Comparison of ENCODE assay signal across 17 cellular contexts in the genomic region with DNA sequence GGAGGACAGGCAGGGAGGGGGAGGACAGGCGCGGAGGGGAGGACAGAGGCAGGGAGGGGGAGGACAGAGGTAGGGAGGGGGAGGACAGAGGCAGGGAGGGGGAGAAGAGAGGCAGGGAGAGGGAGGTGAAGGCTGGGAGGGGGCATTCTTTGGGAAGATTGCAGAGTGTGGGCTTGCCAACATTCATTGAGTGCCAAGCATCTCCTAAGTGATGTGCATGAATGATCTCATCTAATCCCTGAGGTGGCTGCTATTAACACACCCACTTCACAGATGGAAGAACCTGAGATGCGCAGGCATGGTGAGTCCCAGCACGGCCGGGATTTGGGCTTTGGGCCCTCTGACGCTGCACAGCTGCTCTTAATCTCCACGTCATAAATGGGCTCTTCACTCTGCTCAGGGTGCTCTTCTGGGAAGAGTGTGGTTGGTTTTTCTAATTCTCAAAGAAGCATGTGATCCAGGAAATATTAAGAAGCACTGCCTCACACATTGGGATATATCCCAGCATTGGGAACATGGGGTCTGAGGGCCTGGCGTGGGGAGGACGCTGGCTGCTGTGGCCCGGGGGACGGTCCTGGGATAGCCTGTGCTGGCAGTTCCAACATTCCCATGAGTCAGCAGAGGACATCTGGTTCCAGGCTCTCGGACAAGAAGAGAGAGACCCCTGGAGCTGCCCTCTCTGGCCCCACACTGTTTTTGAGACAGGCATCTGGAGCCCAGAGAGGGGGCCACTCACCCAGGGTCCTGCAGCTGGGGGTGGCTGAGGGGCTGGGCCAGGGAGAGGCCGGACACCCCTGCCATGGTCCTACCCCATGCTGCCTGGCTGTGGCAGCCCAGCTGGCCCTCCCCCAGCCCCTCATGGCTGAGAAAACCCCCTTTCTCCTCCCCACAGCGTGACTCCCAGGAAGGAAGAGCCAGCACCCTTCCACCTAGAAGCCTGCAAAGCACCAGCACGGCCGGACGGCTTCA. TPM values are rescaled to one million over a fixed set of nuclear protein-coding genes. Genes with fewer than 3 reads are reported as not detected.
DNase-seq lines count a peak whose midpoint lies in the region; ATAC-seq and TF ChIP-seq lines count a peak whose summit lies in the region.
"Had no signal": no experiment of that assay in that cellular context is flagged by ENCODE, and none has a peak within 500 bp of the region (broad histone marks: within the 10 kb centered on the region; RNA-seq: fewer than 3 reads in every experiment).

No MANE protein-coding gene starts in this region.

- H3K9ac ChIP-seq in liver (ENCODE audit: low read depth in 1 of 2, low read length in 2 of 2), result no peak overlapping the region

- no peak for ATAC-seq in stimulated activated naive CD8-positive, alpha-beta T cell treated with anti-CD3 and anti-CD28 coated beads, Interleukin-15, amount 100 ng/mL, for 72 hours
- ATAC-seq: activated T-cell treated with anti-CD3 and anti-CD28 coated beads, Interleukin-2, amount 50 U/mL, for 4 hours; lower lobe of right lung had no signal

- TF ChIP-seq EP300 in suprapubic skin (IDR thresholded peaks at IDR 0.05), result no peak

- in situ Hi-C loops in G401 (cut with HindIII; ENCODE audit: low sequenced_read_pairs), result no loop called here

- WGBS in esophagus squamous epithelium, 2 donors, result 74 to 82% methylated on average over 9 to 11 of the region's 17 CpGs
- 86% methylated on average over 17 of the region's 17 CpGs for WGBS in liver
- 74% methylated on average over 16 of the region's 17 CpGs for WGBS in suprapubic skin

- H3K4me1 Mint-ChIP-seq in stimulated activated naive CD8-positive, alpha-beta T cell treated with anti-CD3 and anti-CD28 coated beads, Interleukin-15, amount 100 ng/mL, for 72 hours, result no peaks in the 10 kb centered on the region
- H3K4me1 Mint-ChIP-seq: naive B cell had no signal

- DNase-seq in NCI-H82 (lab: John Stamatoyannopoulos, UW) (peak; percentile 53), NCI-H82 treated with DMSO at 0.1 percent for 48 hours (lab: John Stamatoyannopoulos, UW; ENCODE audit: unreplicated experiment) (no peak), esophagus squamous epithelium (lab: John Stamatoyannopoulos, UW) (no peak), suprapubic skin (ENCODE audit: low spot score in 2 of 2) (peak; percentile 71 to 86), OCI-M2 (lab: John Stamatoyannopoulos, UW; ENCODE audit: unreplicated experiment) (no peak), G401 (ENCODE audit: low spot score) (no peak)
- no peak for DNase-seq in stimulated activated naive CD8-positive, alpha-beta T cell treated with anti-CD3 and anti-CD28 coated beads, Interleukin-15, amount 100 ng/mL, for 72 hours
- DNase-seq: 8988T; activated CD4-positive, alpha-beta T cell treated with anti-CD3 and anti-CD28 coated beads, Interleukin-2, amount 50 U/mL, for 48 hours; activated T-cell treated with anti-CD3 and anti-CD28 coated beads, Interleukin-2, amount 50 U/mL, for 4 hours; EL; GOT3; lower lobe of right lung; naive B cell; stimulated activated CD4-positive, alpha-beta T cell treated with anti-CD3 and anti-CD28 coated beads, Interleukin-2, amount 100 ng/mL, for 24 hours had no signal

- no peak for TF ChIP-seq RAD21 in liver (IDR thresholded peaks at IDR 0.05)

- no peak for TF ChIP-seq CTCF in esophagus squamous epithelium (IDR thresholded peaks at IDR 0.05)
- TF ChIP-seq CTCF in liver (IDR thresholded peaks at IDR 0.05; ENCODE audit: low read depth, low read length, missing input control), result no peak
- TF ChIP-seq CTCF in suprapubic skin (IDR thresholded peaks at IDR 0.05), result no peak

- peak overlapping the region in 3 of 4 donors; percentile 1 to 65 (median 21) for H3K27ac ChIP-seq in esophagus squamous epithelium
- H3K27ac ChIP-seq in liver (ENCODE audit: low read depth in 1 of 2, low read length in 2 of 2), result no peak overlapping the region
- peak overlapping the region; percentile 60 for H3K27ac ChIP-seq in suprapubic skin
- H3K27ac ChIP-seq: lower lobe of right lung had no signal

- H3K27me3 ChIP-seq in esophagus squamous epithelium (peaks cover 0 to 38% (median 0%) of the 10 kb centered on the region in 4 donors), liver (ENCODE audit: control insufficient read depth in 4 of 4, insufficient read depth in 4 of 4, low read length in 3 of 4) (no peaks in the 10 kb centered on the region), suprapubic skin (no peaks in the 10 kb centered on the region)
- H3K27me3 ChIP-seq: adrenal gland had no signal

- H3K4me3 Mint-ChIP-seq in stimulated activated naive CD8-positive, alpha-beta T cell treated with anti-CD3 and anti-CD28 coated beads, Interleukin-15, amount 100 ng/mL, for 72 hours, result no peak overlapping the region
- H3K4me3 Mint-ChIP-seq: activated T-cell treated with anti-CD3 and anti-CD28 coated beads, Interleukin-2, amount 50 U/mL, for 4 hours; naive B cell had no signal

- intact Hi-C loops in esophagus squamous epithelium (cut with DNase I), result no loop called here

- peaks cover 0 to 8% of the 10 kb centered on the region in 2 donors for H3K9me3 Mint-ChIP-seq in stimulated activated naive CD8-positive, alpha-beta T cell treated with anti-CD3 and anti-CD28 coated beads, Interleukin-15, amount 100 ng/mL, for 72 hours

- H3K4me3 ChIP-seq in esophagus squamous epithelium (no peak overlapping the region), liver (ENCODE audit: low read depth in 1 of 3, low read length in 3 of 3) (no peak overlapping the region), suprapubic skin (no peak overlapping the region)
- H3K4me3 ChIP-seq: adrenal gland, lower lobe of right lung had no signal

- TF ChIP-seq POLR2A in esophagus squamous epithelium (IDR thresholded peaks at IDR 0.05), result no peak
- no peak for TF ChIP-seq POLR2A in suprapubic skin (IDR thresholded peaks at IDR 0.05)

- peaks cover 7% of the 10 kb centered on the region for H3K27me3 Mint-ChIP-seq in stimulated activated naive CD8-positive, alpha-beta T cell treated with anti-CD3 and anti-CD28 coated beads, Interleukin-15, amount 100 ng/mL, for 72 hours

- H3K27ac Mint-ChIP-seq in stimulated activated naive CD8-positive, alpha-beta T cell treated with anti-CD3 and anti-CD28 coated beads, Interleukin-15, amount 100 ng/mL, for 72 hours, result no peak overlapping the region

- H3K4me1 ChIP-seq in esophagus squamous epithelium (peaks cover 0 to 7% (median 0%) of the 10 kb centered on the region in 3 donors), liver (ENCODE audit: control insufficient read depth in 4 of 4, insufficient read depth in 4 of 4, low read length in 3 of 4) (no peaks in the 10 kb centered on the region), suprapubic skin (peaks cover 14% of the 10 kb centered on the region)

- H3K36me3 ChIP-seq in esophagus squamous epithelium (no peaks in the 10 kb centered on the region), liver (ENCODE audit: control insufficient read depth in 4 of 4, insufficient read depth in 3 of 4, low read depth in 1 of 4, low read length in 3 of 4) (no peaks in the 10 kb centered on the region), suprapubic skin (no peaks in the 10 kb centered on the region)
- H3K36me3 ChIP-seq: adrenal gland, lower lobe of right lung had no signal

- H3K9me3 ChIP-seq in esophagus squamous epithelium, result peaks cover 0 to 11% (median 4%) of the 10 kb centered on the region in 3 donors
- H3K9me3 ChIP-seq in liver (ENCODE audit: control insufficient read depth in 4 of 4, low read length in 3 of 4), result peaks cover 0 to 4% (median 0%) of the 10 kb centered on the region in 4 donors
- H3K9me3 ChIP-seq in suprapubic skin, result no peaks in the 10 kb centered on the region
- H3K9me3 ChIP-seq: adrenal gland, lower lobe of right lung had no signal

TF ChIP-seq in liver, 16 proteins besides CTCF, POLR2A, EP300 and RAD21:
- no peak for TF ChIP-seq HNF4G (IDR thresholded peaks at IDR 0.05)
- peak; percentile 52 for TF ChIP-seq NR2F2 (IDR thresholded peaks at IDR 0.05)

RNA-seq across cellular contexts. Expression of a gene that starts 58.7 kb away (rescaled TPM):
- 1 to 10 TPM; 1.7 to 3.1 (median 2.3) TPM for total RNA-seq in esophagus squamous epithelium
- 1 to 10 TPM in 1 of 2 donors, under 1 TPM in 1; 0.42 to 7.9 TPM for total RNA-seq in liver
- polyA plus RNA-seq in liver, result under 1 TPM; 0.51 to 0.80 TPM
- 1 to 10 TPM; 1.2 to 4.6 (median 1.9) TPM for total RNA-seq in suprapubic skin
- 1.4 and 3.8 TPM in 2 replicates for total RNA-seq in G401 (2014; rRNA removed; shearing (Covaris generic))

Comparison
In these comparisons a context has a peak if more than half of its experiments do, and no peak if none do; other contexts are left out.
1. DNase-seq: peak in NCI-H82 (single experiment) and suprapubic skin (2 of 2); none in NCI-H82 treated with DMSO at 0.1 percent for 48 hours (single experiment), esophagus squamous epithelium (single experiment), OCI-M2 (single experiment), G401 (single experiment) and stimulated activated naive CD8-positive, alpha-beta T cell treated with anti-CD3 and anti-CD28 coated beads, Interleukin-15, amount 100 ng/mL, for 72 hours (0 of 2).
2. H3K27ac ChIP-seq: peak in esophagus squamous epithelium (3 of 4) and suprapubic skin (single experiment); none in liver (0 of 2).